ENCODE assay signal across 8 cellular contexts in genomic region chr20:48657426-48658197, GRCh38.
DNase-seq lines count a peak whose midpoint lies in the region; ATAC-seq, FAIRE-seq and TF ChIP-seq lines count a peak whose summit lies in the region.

No MANE protein-coding gene starts in this region.

- TF ChIP-seq CTCF in cardiac fibroblast (IDR thresholded peaks at IDR 0.05; ENCODE audit: low read depth, low read length), result peak; percentile 97

- H3K4me3 ChIP-seq in cardiac fibroblast (replicated peaks in 1 of 2; ENCODE audit: low read depth in 2 of 2, low read length in 2 of 2), result no peak overlapping the region

- FAIRE-seq in GM18507 (lab: Jason Lieb, UNC), result peak; percentile 85

- DNase-seq in A172 (ENCODE audit: low spot score) (peak; percentile 67), GM18507 (ENCODE audit: extremely low spot score, insufficient read length, low read depth) (peak; percentile 76), NCI-H2227 treated with DMSO at 0.1 percent for 48 hours (lab: John Stamatoyannopoulos, UW) (peak; percentile 67), cardiac fibroblast (ENCODE audit: low read depth in 2 of 2) (peak; percentile 82 to 83), kidney glomerular epithelial cell (lab: John Stamatoyannopoulos, UW) (peak; percentile 38)
- peak; percentile 53 for DNase-seq in stimulated activated CD4-positive, alpha-beta T cell treated with anti-CD3 and anti-CD28 coated beads, Interleukin-4, amount 100 ng/mL, for 1 hour

- peak; percentile 80 to 85 for ATAC-seq in activated CD4-positive, CD25-positive, alpha-beta regulatory T cell treated with anti-CD3 and anti-CD28 coated beads, Interleukin-2, amount 50 U/mL, for 24 hours
- ATAC-seq in HG02798 (IDR thresholded peaks at IDR 0.05; ENCODE audit: poor library complexity, unreplicated experiment), result no peak
